In genomic region chr3:18124501-18124900, GRCh38 we compare ENCODE assay signal across 10 cellular contexts.
A peak's percentile ranks its signal among the peaks of the same experiment; 100 is the strongest.
DNase-seq lines count a peak whose midpoint lies in the region; ATAC-seq, FAIRE-seq and TF ChIP-seq lines count a peak whose summit lies in the region.
"Had no signal": no experiment of that assay in that cellular context is flagged by ENCODE, and none has a peak within 500 bp of the region (broad histone marks: within the 10 kb centered on the region; RNA-seq: fewer than 3 reads in every experiment).

No MANE protein-coding gene starts in this region.

- no peaks in the 10 kb centered on the region for H3F3A ChIP-seq in PC-3 (ENCODE audit: low read length, unreplicated experiment)

- FAIRE-seq in kidney (lab: Jason Lieb, UNC), result no peak

- no peaks in the 10 kb centered on the region for H3K36me3 Mint-ChIP-seq in Caco-2 (ENCODE audit: insufficient read depth, unreplicated experiment)
- H3K36me3 Mint-ChIP-seq: brain had no signal

- CTCF ChIA-PET in AG04450 (lab: Charles Lee), result no interaction called here
- CTCF ChIA-PET in PC-3 (lab: Charles Lee), result interaction anchor here (0.5 kb wide), 1 partner anchor 283 kb away, joined by 4 read pairs; no protein-coding TSS in a partner anchor
- CTCF ChIA-PET in Caco-2 (lab: Charles Lee), result no interaction called here

- H2AFZ ChIP-seq in PC-3 (ENCODE audit: low read length) (0 out of 2 replicates have a peak overlapping the region, but pooled peaks have one; percentile 1), fibroblast of lung (ENCODE audit: low read length) (no peak overlapping the region)

- H3K9me3 ChIP-seq in AG04450 (ENCODE audit: control insufficient read depth, insufficient read depth, low read length) (no peaks in the 10 kb centered on the region), PC-3 (ENCODE audit: low read length) (no peaks in the 10 kb centered on the region), fibroblast of lung (ENCODE audit: control insufficient read depth, insufficient read depth, low read depth, low read length) (no peaks in the 10 kb centered on the region), Caco-2 (no peaks in the 10 kb centered on the region), kidney (ENCODE audit: control insufficient read depth in 1 of 2, low read length in 2 of 2) (no peaks in the 10 kb centered on the region)

- no peak overlapping the region for H3K9ac ChIP-seq in PC-3 (ENCODE audit: low read length)
- no peak overlapping the region for H3K9ac ChIP-seq in fibroblast of lung (ENCODE audit: insufficient read depth, low read length)
- H3K9ac ChIP-seq in kidney (ENCODE audit: low read length in 2 of 2), result no peak overlapping the region

- no peak overlapping the region for H3K4me3 ChIP-seq in AG04450 (ENCODE audit: low read depth, low read length)
- H3K4me3 ChIP-seq in PC-3 (ENCODE audit: low read length), result no peak overlapping the region
- H3K4me3 ChIP-seq in fibroblast of lung (replicated peaks in 1 of 4; ENCODE audit: control extremely low read depth in 1 of 4, insufficient read depth in 1 of 4, low read depth in 3 of 4, low read length in 4 of 4), result no peak overlapping the region
- no peak overlapping the region for H3K4me3 ChIP-seq in Caco-2 (ENCODE audit: low read depth, low read length)
- no peak overlapping the region for H3K4me3 ChIP-seq in kidney (ENCODE audit: low read length in 2 of 2)

- H3K79me2 ChIP-seq in PC-3 (ENCODE audit: low read length) (no peaks in the 10 kb centered on the region), fibroblast of lung (ENCODE audit: control insufficient read depth, insufficient read depth, low read length) (no peaks in the 10 kb centered on the region)

- no peak overlapping the region for H3K4me3 Mint-ChIP-seq in Caco-2 (ENCODE audit: unreplicated experiment)
- H3K4me3 Mint-ChIP-seq: brain had no signal

- BruUV-seq in PC-3 (replicated peaks; lab: Mats Ljungman, UMichigan) (no TSS peak), Caco-2 (replicated peaks; lab: Mats Ljungman, UMichigan) (no TSS peak)

- peak; percentile 93 for ATAC-seq in PC-3

- H3K27me3 ChIP-seq in AG04450 (ENCODE audit: control insufficient read depth, insufficient read depth, low read length), result no peaks in the 10 kb centered on the region
- no peaks in the 10 kb centered on the region for H3K27me3 ChIP-seq in PC-3 (ENCODE audit: low read length)
- H3K27me3 ChIP-seq in fibroblast of lung (ENCODE audit: control insufficient read depth, insufficient read depth, low read length), result no peaks in the 10 kb centered on the region
- H3K27me3 ChIP-seq in Caco-2 (replicated peaks; ENCODE audit: control insufficient read depth, insufficient read depth, low read length), result no peaks in the 10 kb centered on the region

- H3K27ac Mint-ChIP-seq in Caco-2 (ENCODE audit: unreplicated experiment), result no peak overlapping the region
- H3K27ac Mint-ChIP-seq: brain had no signal

- H3K27ac ChIP-seq in AG04450 (ENCODE audit: low read depth, low read length) (no peak overlapping the region), PC-3 (ENCODE audit: low read length) (peak overlapping the region; percentile 25), fibroblast of lung (ENCODE audit: insufficient read depth, low read length) (no peak overlapping the region), kidney (ENCODE audit: low read depth in 2 of 2, low read length in 2 of 2) (no peak overlapping the region)

- no peaks in the 10 kb centered on the region for H3K9me2 ChIP-seq in PC-3 (replicated peaks; ENCODE audit: low read length)

- peak; percentile 4 for DNase-seq in AG04450 (ENCODE audit: low read depth, low spot score)
- peak; percentile 60 for DNase-seq in HCEC 1CT
- DNase-seq in PC-3, result peak; percentile 76
- DNase-seq in fibroblast of lung (ENCODE audit: low read depth in 2 of 2), result peak; percentile 50 to 91
- no peak for DNase-seq in activated naive CD4-positive, alpha-beta T cell (lab: John Stamatoyannopoulos, UW)
- no peak for DNase-seq in Caco-2
- DNase-seq in kidney, result no peak
- DNase-seq in inferior parietal cortex (ENCODE audit: extremely low spot score), result no peak
- DNase-seq: COR-L47 had no signal

- H3K4me2 ChIP-seq in PC-3 (ENCODE audit: low read length), result no peak overlapping the region
- no peak overlapping the region for H3K4me2 ChIP-seq in fibroblast of lung (ENCODE audit: extremely low read depth, insufficient read depth, low read length)

- no peaks in the 10 kb centered on the region for H3K4me1 Mint-ChIP-seq in Caco-2 (ENCODE audit: low read depth, unreplicated experiment)

- no peak for TF ChIP-seq CTCF in AG04450 (IDR thresholded peaks at IDR 0.05; ENCODE audit: low read depth, low read length)
- no peak for TF ChIP-seq CTCF in PC-3 (conservative IDR thresholded peaks at IDR 0.05; ENCODE audit: low read depth, low read length)
- TF ChIP-seq CTCF in fibroblast of lung (conservative IDR thresholded peaks at IDR 0.05 in 1 of 2, IDR thresholded peaks at IDR 0.05 in 1 of 2; ENCODE audit: low read depth in 1 of 2, low read length in 2 of 2), result no peak
- no peak for TF ChIP-seq CTCF in Caco-2 (IDR thresholded peaks at IDR 0.05; ENCODE audit: insufficient read depth in 1 of 2, low read depth in 1 of 2, low read length in 1 of 2, severe bottlenecking in 1 of 2, unreplicated experiment in 1 of 2)
- no peak for TF ChIP-seq CTCF in kidney (IDR thresholded peaks at IDR 0.05; ENCODE audit: borderline replicate concordance, extremely low read depth, insufficient read depth)

- no peaks in the 10 kb centered on the region for H3K9me3 Mint-ChIP-seq in Caco-2 (ENCODE audit: unreplicated experiment)

- peaks cover 11% of the 10 kb centered on the region for H3K4me1 ChIP-seq in PC-3 (ENCODE audit: insufficient read depth, low read length)
- H3K4me1 ChIP-seq in fibroblast of lung (ENCODE audit: control insufficient read depth, extremely low read depth, insufficient read depth, low read length), result no peaks in the 10 kb centered on the region
- no peaks in the 10 kb centered on the region for H3K4me1 ChIP-seq in Caco-2
- H3K4me1 ChIP-seq in kidney (ENCODE audit: control insufficient read depth in 1 of 2, insufficient read depth in 1 of 2, low read depth in 1 of 2, low read length in 2 of 2), result no peaks in the 10 kb centered on the region

- intact Hi-C loops in PC-3 (cut with micrococcal nuclease), result loop anchor here (1.0 kb wide), 1 partner anchor 25 kb away; no protein-coding TSS in a partner anchor
- intact Hi-C loops in Caco-2 (cut with micrococcal nuclease; ENCODE audit: unreplicated experiment), result loop anchor here (10.0 kb wide), 1 partner anchor 170 kb away; no protein-coding TSS in a partner anchor
- intact Hi-C loops in kidney (cut with DNase I), result no loop called here

- no peaks in the 10 kb centered on the region for H3K27me3 Mint-ChIP-seq in Caco-2 (ENCODE audit: insufficient read depth, unreplicated experiment)
- H3K27me3 Mint-ChIP-seq: brain had no signal

- H3K36me3 ChIP-seq in PC-3 (ENCODE audit: low read depth, low read length) (no peaks in the 10 kb centered on the region), fibroblast of lung (ENCODE audit: control insufficient read depth, insufficient read depth, low read length) (no peaks in the 10 kb centered on the region), Caco-2 (ENCODE audit: control insufficient read depth, insufficient read depth, low read length) (no peaks in the 10 kb centered on the region), kidney (ENCODE audit: control insufficient read depth in 1 of 2, insufficient read depth in 2 of 2, low read length in 2 of 2) (no peaks in the 10 kb centered on the region)

- POLR2A ChIA-PET in AG04450 (lab: Yijun Ruan, JAX) (no interaction called here), PC-3 (lab: Charles Lee; ENCODE audit: unreplicated experiment) (interaction anchor here (0.7 kb wide), 1 partner anchor 84 kb away, joined by 3 read pairs; no protein-coding TSS in a partner anchor), Caco-2 (lab: Charles Lee) (no interaction called here)

- H4K20me1 ChIP-seq in PC-3 (ENCODE audit: low read length) (no peaks in the 10 kb centered on the region), fibroblast of lung (ENCODE audit: control insufficient read depth, extremely low read depth, insufficient read depth, low read length) (no peaks in the 10 kb centered on the region)

Comparison
In these comparisons a context has a peak if more than half of its experiments do, and no peak if none do; other contexts are left out.
1. DNase-seq: peak in AG04450 (single experiment), HCEC 1CT (single experiment), PC-3 (single experiment) and fibroblast of lung (2 of 2); none in activated naive CD4-positive, alpha-beta T cell (0 of 4), Caco-2 (0 of 2), kidney (single experiment) and inferior parietal cortex (single experiment).